In genomic region chr19:15297416-15298224, GRCh38 we compare ENCODE assay signal across 8 cellular contexts. TPM values are rescaled to one million over a fixed set of nuclear protein-coding genes. Genes with fewer than 3 reads are reported as not detected.
DNase-seq lines count a peak whose midpoint lies in the region; ATAC-seq and TF ChIP-seq lines count a peak whose summit lies in the region.

No MANE protein-coding gene starts in this region.

- peak overlapping the region; percentile 70 for H3K4me3 Mint-ChIP-seq in CD8-positive, alpha-beta T cell
- H3K4me3 Mint-ChIP-seq in activated naive CD8-positive, alpha-beta T cell treated with anti-CD3 and anti-CD28 coated beads, Interleukin-2, amount 10 ng/mL, durations not matched to agents 7 days and 5 days = peak overlapping the region; percentile 68

- H3K4me1 Mint-ChIP-seq in CD8-positive, alpha-beta T cell (ENCODE audit: low read depth) = peaks cover 90% of the 10 kb centered on the region
- peaks cover 60% of the 10 kb centered on the region for H3K4me1 Mint-ChIP-seq in activated naive CD8-positive, alpha-beta T cell treated with anti-CD3 and anti-CD28 coated beads, Interleukin-2, amount 10 ng/mL, durations not matched to agents 7 days and 5 days

- CTCF ChIA-PET in CD8-positive, alpha-beta T cell (lab: Charles Lee) = interaction anchor here (0.6 to 0.7 kb wide), 2 partner anchors 58 to 121 kb away, joined by 3 read pairs; no protein-coding TSS in a partner anchor

- H3K4me1 ChIP-seq in CD8-positive, alpha-beta T cell (ENCODE audit: insufficient read depth, low read length) = peaks cover 83% of the 10 kb centered on the region
- H3K4me1 ChIP-seq in right lobe of liver = peaks cover 0 to 79% (median 40%) of the 10 kb centered on the region in 4 donors

- H3K27me3 Mint-ChIP-seq in CD8-positive, alpha-beta T cell (ENCODE audit: low read depth) = no peaks in the 10 kb centered on the region
- H3K27me3 Mint-ChIP-seq in activated naive CD8-positive, alpha-beta T cell treated with anti-CD3 and anti-CD28 coated beads, Interleukin-2, amount 10 ng/mL, durations not matched to agents 7 days and 5 days = no peaks in the 10 kb centered on the region

- DNase-seq in CD8-positive, alpha-beta T cell = peak in 2 of 7 experiments; percentile 54
- peak; percentile 38 for DNase-seq in MV-4-11 (lab: John Stamatoyannopoulos, UW)
- DNase-seq in activated naive CD8-positive, alpha-beta T cell treated with anti-CD3 and anti-CD28 coated beads, Interleukin-2, amount 10 ng/mL, durations not matched to agents 7 days and 5 days = no peak
- no peak for DNase-seq in right lobe of liver
- DNase-seq in Ammon's horn (ENCODE audit: low spot score) = no peak
- no peak for DNase-seq in SKM-1 treated with dmso at 0.1 percent for 144 hours (lab: John Stamatoyannopoulos, UW; ENCODE audit: unreplicated experiment)

- TF ChIP-seq POLR2A in right lobe of liver (IDR thresholded peaks at IDR 0.05) (no peak), GM18505 (IDR thresholded peaks at IDR 0.05; ENCODE audit: borderline replicate concordance, extremely low read depth, insufficient read depth, insufficient read length) (no peak)

- H3K27ac Mint-ChIP-seq in CD8-positive, alpha-beta T cell = peak overlapping the region; percentile 88
- peak overlapping the region; percentile 86 for H3K27ac Mint-ChIP-seq in activated naive CD8-positive, alpha-beta T cell treated with anti-CD3 and anti-CD28 coated beads, Interleukin-2, amount 10 ng/mL, durations not matched to agents 7 days and 5 days

- ATAC-seq in CD8-positive, alpha-beta T cell = peak; percentile 55
- ATAC-seq in activated naive CD8-positive, alpha-beta T cell treated with anti-CD3 and anti-CD28 coated beads, Interleukin-2, amount 10 ng/mL, durations not matched to agents 7 days and 5 days (ENCODE audit: low read depth) = peak; percentile 25
- ATAC-seq in right lobe of liver (peak; percentile 32 to 48 (median 37)), GM19035 (IDR thresholded peaks at IDR 0.05; ENCODE audit: unreplicated experiment) (no peak), GM18505 (IDR thresholded peaks at IDR 0.05; ENCODE audit: unreplicated experiment) (no peak)

- H3K36me3 ChIP-seq in CD8-positive, alpha-beta T cell (ENCODE audit: insufficient read depth, low read length) = no peaks in the 10 kb centered on the region
- H3K36me3 ChIP-seq in right lobe of liver = no peaks in the 10 kb centered on the region

- H3K4me3 ChIP-seq in CD8-positive, alpha-beta T cell (ENCODE audit: low read depth, low read length) = peak overlapping the region; percentile 10
- H3K4me3 ChIP-seq in right lobe of liver = no peak overlapping the region

- H3K36me3 Mint-ChIP-seq in CD8-positive, alpha-beta T cell = peaks cover 15% of the 10 kb centered on the region
- H3K36me3 Mint-ChIP-seq in activated naive CD8-positive, alpha-beta T cell treated with anti-CD3 and anti-CD28 coated beads, Interleukin-2, amount 10 ng/mL, durations not matched to agents 7 days and 5 days = peaks cover 9% of the 10 kb centered on the region

- no peak for TF ChIP-seq CTCF in CD8-positive, alpha-beta T cell (IDR thresholded peaks at IDR 0.05)
- peak in 1 of 4 donors; percentile 8 for TF ChIP-seq CTCF in right lobe of liver (IDR thresholded peaks at IDR 0.05)

- intact Hi-C loops in CD8-positive, alpha-beta T cell (cut with DNase I, micrococcal nuclease) = no loop called here
- intact Hi-C loops in right lobe of liver (cut with DNase I) = no loop called here

- H3K27me3 ChIP-seq in CD8-positive, alpha-beta T cell (ENCODE audit: insufficient read depth, low read length) = no peaks in the 10 kb centered on the region
- no peaks in the 10 kb centered on the region for H3K27me3 ChIP-seq in right lobe of liver

- H3K9me3 Mint-ChIP-seq in CD8-positive, alpha-beta T cell = no peaks in the 10 kb centered on the region
- H3K9me3 Mint-ChIP-seq in activated naive CD8-positive, alpha-beta T cell treated with anti-CD3 and anti-CD28 coated beads, Interleukin-2, amount 10 ng/mL, durations not matched to agents 7 days and 5 days = no peaks in the 10 kb centered on the region

- POLR2A ChIA-PET in CD8-positive, alpha-beta T cell (lab: Charles Lee) = interaction anchor here (0.5 to 1.5 kb wide), 3 partner anchors 9 to 31 kb away, joined by 3 to 4 read pairs (median 4); no protein-coding TSS in a partner anchor
- POLR2A ChIA-PET in activated naive CD8-positive, alpha-beta T cell treated with anti-CD3 and anti-CD28 coated beads, Interleukin-2, amount 10 ng/mL, durations not matched to agents 7 days and 5 days (lab: Charles Lee) = interaction anchor here (0.7 to 1.8 kb wide), 5 partner anchors 9 to 114 kb away, joined by 4 to 8 read pairs (median 5); partner anchors contain the start of gene AKAP8

- H3K9me3 ChIP-seq in CD8-positive, alpha-beta T cell (ENCODE audit: low read length) = no peaks in the 10 kb centered on the region
- no peaks in the 10 kb centered on the region for H3K9me3 ChIP-seq in right lobe of liver

- H3K27ac ChIP-seq in CD8-positive, alpha-beta T cell (ENCODE audit: low read depth, low read length) = peak overlapping the region; percentile 25
- H3K27ac ChIP-seq in right lobe of liver = peak overlapping the region in 1 of 3 donors; percentile 50

- WGBS in right lobe of liver (ENCODE audit: insufficient coverage, low coverage, low lambda C conversion rate, missing lambda C conversion rate) = 33% methylated on average over 10 of the region's 10 CpGs

RNA-seq across cellular contexts. Expression of gene BRD4, which starts 34.7 kb away (rescaled TPM):
- total RNA-seq in CD8-positive, alpha-beta T cell = 100 to 1,000 TPM; 123 to 128 TPM
- 100 to 1,000 TPM; 132 to 134 TPM for total RNA-seq in activated naive CD8-positive, alpha-beta T cell treated with anti-CD3 and anti-CD28 coated beads, Interleukin-2, amount 10 ng/mL, durations not matched to agents 7 days and 5 days
- 10 to 100 TPM; 20.0 to 52.6 (median 40.6) TPM for total RNA-seq in right lobe of liver

Comparison
In these comparisons a context has a peak if more than half of its experiments do, and no peak if none do; other contexts are left out.
1. ATAC-seq: peak in CD8-positive, alpha-beta T cell (single experiment), activated naive CD8-positive, alpha-beta T cell treated with anti-CD3 and anti-CD28 coated beads, Interleukin-2, amount 10 ng/mL, durations not matched to agents 7 days and 5 days (single experiment) and right lobe of liver (4 of 4); none in GM19035 (single experiment) and GM18505 (single experiment).